8 cellular contexts compared by ENCODE assay signal in genomic region chr5:118791986-118792734, GRCh38.
DNase-seq lines count a peak whose midpoint lies in the region; ATAC-seq and TF ChIP-seq lines count a peak whose summit lies in the region.

No MANE protein-coding gene starts in this region.

- no peak overlapping the region for H3K27ac ChIP-seq in muscle layer of duodenum (ENCODE audit: low read length)

- no peak for TF ChIP-seq POLR2A in erythroblast (IDR thresholded peaks at IDR 0.05; ENCODE audit: low read length)

- peaks cover 0 to 4% of the 10 kb centered on the region in 2 donors for H3K4me1 ChIP-seq in muscle layer of duodenum (ENCODE audit: control insufficient read depth in 1 of 2, insufficient read depth in 2 of 2, low read length in 2 of 2)

- H3K27me3 ChIP-seq in BJ (ENCODE audit: control insufficient read depth, insufficient read depth, low read length) = no peaks in the 10 kb centered on the region
- no peaks in the 10 kb centered on the region for H3K27me3 ChIP-seq in muscle layer of duodenum (ENCODE audit: low read depth, low read length)

- H3K36me3 ChIP-seq in BJ (ENCODE audit: control insufficient read depth, insufficient read depth, low read length) (no peaks in the 10 kb centered on the region), muscle layer of duodenum (ENCODE audit: control insufficient read depth in 1 of 2, insufficient read depth in 2 of 2, low read length in 2 of 2) (no peaks in the 10 kb centered on the region)

- ATAC-seq in GM18499 (IDR thresholded peaks at IDR 0.05; ENCODE audit: insufficient read depth, unreplicated experiment) (peak; percentile 88), HG02763 (IDR thresholded peaks at IDR 0.05; ENCODE audit: unreplicated experiment) (peak; percentile 91)

- POLR2A ChIA-PET in BJ (lab: Charles Lee) = no interaction called here

- H3K9me3 ChIP-seq in muscle layer of duodenum (ENCODE audit: control insufficient read depth in 1 of 2, low read length in 2 of 2) = no peaks in the 10 kb centered on the region

- DNase-seq in BJ (ENCODE audit: low read depth) (peak; percentile 24), NCI-H1048 (lab: John Stamatoyannopoulos, UW) (peak; percentile 8), SW 1271 (lab: John Stamatoyannopoulos, UW) (peak; percentile 10 to 80), erythroblast (lab: John Stamatoyannopoulos, UW) (peak; percentile 70 to 72)
- DNase-seq in activated effector memory CD4-positive, alpha-beta T cell treated with Interleukin-2 at 50 U/mL for 16 hours = no peak

- peak; percentile 82 for TF ChIP-seq CTCF in BJ (IDR thresholded peaks at IDR 0.05; ENCODE audit: insufficient read depth, low read depth, low read length)

- CTCF ChIA-PET in BJ (lab: Yijun Ruan, JAX) = interaction anchor here (0.6 to 3.8 kb wide), 21 partner anchors 9 to 1759 kb away, joined by 3 to 24 read pairs (median 3); no protein-coding TSS in a partner anchor

- H3K4me3 ChIP-seq in BJ (ENCODE audit: low read depth, low read length) (no peak overlapping the region; the same call in 1 of the 2 replicates), muscle layer of duodenum (ENCODE audit: low read depth in 1 of 2, low read length in 2 of 2) (peak overlapping the region; percentile 22 to 46)
